10 cellular contexts compared by ENCODE assay signal in genomic region chr14:72745991-72746980, GRCh38.
DNase-seq lines count a peak whose midpoint lies in the region; ATAC-seq and TF ChIP-seq lines count a peak whose summit lies in the region.
"Had no signal": no experiment of that assay in that cellular context is flagged by ENCODE, and none has a peak within 500 bp of the region (broad histone marks: within the 10 kb centered on the region; RNA-seq: fewer than 3 reads in every experiment).

No MANE protein-coding gene starts in this region.

- H3K4me1 ChIP-seq in GM23248 (ENCODE audit: insufficient read depth) = peaks cover 37% of the 10 kb centered on the region
- H3K4me1 ChIP-seq in stomach = no peaks in the 10 kb centered on the region
- no peaks in the 10 kb centered on the region for H3K4me1 ChIP-seq in effector memory CD4-positive, alpha-beta T cell (ENCODE audit: control insufficient read depth, insufficient read depth, low read length, poor library complexity, severe bottlenecking)
- H3K4me1 ChIP-seq in SJCRH30 = no peaks in the 10 kb centered on the region

- peaks cover 26% of the 10 kb centered on the region for H3F3A ChIP-seq in GM23248 (ENCODE audit: insufficient read depth)

- DNase-seq in GM23248 (peak; percentile 89), fibroblast of pulmonary artery (ENCODE audit: low read depth) (peak; percentile 72), stomach (peak; percentile 15), SJCRH30 (no peak), Calu3 (no peak)
- DNase-seq in effector memory CD4-positive, alpha-beta T cell = no peak
- DNase-seq: activated B cell treated with CpG ODN at 0.5 μM for 24 hours, heart right ventricle had no signal

- BruUV-seq in Calu3 (replicated peaks; lab: Mats Ljungman, UMichigan) = no TSS peak

- H3K36me3 ChIP-seq in GM23248 (ENCODE audit: low read depth) (peaks cover 8% of the 10 kb centered on the region; the same call in 1 of the 2 replicates), stomach (no peaks in the 10 kb centered on the region), SJCRH30 (no peaks in the 10 kb centered on the region)
- no peaks in the 10 kb centered on the region for H3K36me3 ChIP-seq in effector memory CD4-positive, alpha-beta T cell (ENCODE audit: control insufficient read depth, insufficient read depth, low read length)

- H3K9me3 Mint-ChIP-seq in Calu3 (ENCODE audit: low read depth, unreplicated experiment) = peaks cover 4% of the 10 kb centered on the region

- peak overlapping the region; percentile 41; the same call in 1 of the 2 replicates for H2AFZ ChIP-seq in GM23248

- no peaks in the 10 kb centered on the region for H3K36me3 Mint-ChIP-seq in Calu3 (ENCODE audit: insufficient read depth, unreplicated experiment)

- TF ChIP-seq POLR2A in stomach (IDR thresholded peaks at IDR 0.05) = no peak

- H3K27me3 ChIP-seq in GM23248 (replicated peaks; ENCODE audit: insufficient read depth) (no peaks in the 10 kb centered on the region), stomach (peaks cover 0 to 5% (median 0%) of the 10 kb centered on the region in 3 donors), SJCRH30 (no peaks in the 10 kb centered on the region)
- H3K27me3 ChIP-seq in effector memory CD4-positive, alpha-beta T cell (replicated peaks; ENCODE audit: control insufficient read depth, insufficient read depth, low read length, poor library complexity, severe bottlenecking) = no peaks in the 10 kb centered on the region
- H3K27me3 ChIP-seq: heart right ventricle had no signal

- H3K4me3 Mint-ChIP-seq in Calu3 (ENCODE audit: low read depth, unreplicated experiment) = no peak overlapping the region
- H3K4me3 Mint-ChIP-seq: activated B cell treated with CpG ODN at 0.5 μM for 24 hours had no signal

- CTCF ChIA-PET in Calu3 (lab: Charles Lee) = no interaction called here

- H3K9me3 ChIP-seq in GM23248 (ENCODE audit: low read depth) (no peaks in the 10 kb centered on the region), stomach (peaks cover 0 to 10% (median 6%) of the 10 kb centered on the region in 4 donors), SJCRH30 (replicated peaks) (no peaks in the 10 kb centered on the region)
- H3K9me3 ChIP-seq in effector memory CD4-positive, alpha-beta T cell (ENCODE audit: control insufficient read depth, low read length) = no peaks in the 10 kb centered on the region

- TF ChIP-seq EP300 in stomach (IDR thresholded peaks at IDR 0.05) = no peak

- H3K9me2 ChIP-seq in GM23248 (ENCODE audit: insufficient read depth) = no peaks in the 10 kb centered on the region

- intact Hi-C loops in stomach (cut with DNase I; ENCODE audit: low total_unique reads) (no loop called here), Calu3 (cut with micrococcal nuclease; ENCODE audit: unreplicated experiment) (no loop called here)

- WGBS in GM23248 (ENCODE audit: low coverage in 1 of 2, low lambda C conversion rate in 2 of 2, missing lambda C conversion rate in 2 of 2), 2 experiments = 57 to 65% methylated on average over 20 of the region's 20 CpGs
- whole genome bisulfite sequencing in stomach, 5 donors = 80 to 85% (median 84%) methylated on average over 15 to 20 of the region's 20 CpGs

- H4K20me1 ChIP-seq in GM23248 (ENCODE audit: insufficient read depth) = no peaks in the 10 kb centered on the region

- H3K4me1 Mint-ChIP-seq in Calu3 (ENCODE audit: low read depth, unreplicated experiment) = no peaks in the 10 kb centered on the region

- peak; percentile 24 for TF ChIP-seq CTCF in fibroblast of pulmonary artery (IDR thresholded peaks at IDR 0.05; ENCODE audit: low read length, missing control alignments)
- TF ChIP-seq CTCF in stomach (IDR thresholded peaks at IDR 0.05) = no peak
- no peak for TF ChIP-seq CTCF in Calu3 (IDR thresholded peaks at IDR 0.05; ENCODE audit: unreplicated experiment)

- peak overlapping the region; percentile 80 for H3K4me2 ChIP-seq in GM23248 (ENCODE audit: unreplicated experiment)

- no peak overlapping the region for H3K27ac Mint-ChIP-seq in Calu3 (ENCODE audit: unreplicated experiment)
- H3K27ac Mint-ChIP-seq: activated B cell treated with CpG ODN at 0.5 μM for 24 hours had no signal

- no peaks in the 10 kb centered on the region for H3K27me3 Mint-ChIP-seq in Calu3 (ENCODE audit: unreplicated experiment)
- H3K27me3 Mint-ChIP-seq: activated B cell treated with CpG ODN at 0.5 μM for 24 hours had no signal

- H3K79me2 ChIP-seq in GM23248 (ENCODE audit: insufficient read depth) = 0 out of 2 replicates have a peak, but pooled peaks cover 5% of the 10 kb centered on the region

- ATAC-seq in SK-N-SH treated with all-trans-retinoic acid at 6 μM for 48 hours (peak; percentile 69), GM21619 (IDR thresholded peaks at IDR 0.05; ENCODE audit: unreplicated experiment) (no peak)

- H3K9ac ChIP-seq in GM23248 = peak overlapping the region; percentile 74

- H3K27ac ChIP-seq in GM23248 (peak overlapping the region; percentile 96), stomach (no peak overlapping the region), SJCRH30 (no peak overlapping the region)
- no peak overlapping the region for H3K27ac ChIP-seq in effector memory CD4-positive, alpha-beta T cell (ENCODE audit: insufficient read depth, low read length, poor library complexity, severe bottlenecking)
- H3K27ac ChIP-seq: heart right ventricle had no signal

- H3K4me3 ChIP-seq in GM23248 (peak overlapping the region; percentile 48), fibroblast of pulmonary artery (replicated peaks; ENCODE audit: low read depth, low read length) (no peak overlapping the region), stomach (no peak overlapping the region), SJCRH30 (no peak overlapping the region)
- no peak overlapping the region for H3K4me3 ChIP-seq in effector memory CD4-positive, alpha-beta T cell (ENCODE audit: insufficient read depth, low read depth, low read length, poor library complexity, severe bottlenecking)
- H3K4me3 ChIP-seq: heart right ventricle had no signal

- in situ Hi-C loops in GM23248 (cut with MboI) = no loop called here

TF ChIP-seq in SK-N-SH treated with all-trans-retinoic acid at 6 μM for 48 hours, 23 proteins besides CTCF, POLR2A, EP300 and RAD21:
- TF ChIP-seq ZFP30 (CRISPR knock-in tag; IDR thresholded peaks at IDR 0.05) (no peak), POU6F1 (CRISPR knock-in tag; IDR thresholded peaks at IDR 0.05; ENCODE audit: borderline replicate concordance, low read depth) (no peak), ISL1 (CRISPR knock-in tag; IDR thresholded peaks at IDR 0.05) (no peak), ZFP3 (CRISPR knock-in tag; IDR thresholded peaks at IDR 0.05) (no peak)

Comparison
In these comparisons a context has a peak if more than half of its experiments do, and no peak if none do; other contexts are left out.
1. DNase-seq: peak in GM23248 (single experiment), fibroblast of pulmonary artery (single experiment) and stomach (single experiment); none in effector memory CD4-positive, alpha-beta T cell (0 of 3), SJCRH30 (0 of 2) and Calu3 (single experiment).